In the genomic region with DNA sequence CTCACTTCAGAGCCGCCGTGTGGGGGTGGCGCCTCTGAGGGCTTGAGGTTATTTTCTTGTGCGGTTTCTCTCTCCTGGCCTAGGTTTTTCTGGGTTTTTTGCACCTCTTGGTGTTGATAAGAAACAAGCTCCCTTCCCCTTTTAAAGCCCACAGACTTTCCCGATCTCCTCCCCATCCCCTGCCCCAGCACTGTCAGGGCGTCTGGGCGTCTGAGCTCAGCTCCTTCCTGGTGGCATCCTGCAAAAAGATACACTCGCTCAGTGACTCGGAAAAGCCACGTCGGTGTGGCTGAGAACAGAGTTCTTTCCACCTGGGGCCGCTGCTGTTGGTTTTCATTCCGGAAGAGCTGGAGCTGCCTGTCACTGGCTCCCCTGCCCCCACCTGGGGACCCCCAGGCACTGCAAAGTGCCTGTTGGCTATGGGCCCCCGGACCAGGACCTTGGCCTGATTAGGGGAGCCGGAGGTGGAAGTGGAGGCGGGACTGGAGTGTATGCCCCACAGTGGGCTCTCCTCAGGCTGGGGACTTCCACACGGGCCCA, we compare ENCODE assay signal across 9 cellular contexts. TPM values are rescaled to one million over a fixed set of nuclear protein-coding genes. Genes with fewer than 3 reads are reported as not detected.
DNase-seq lines count a peak whose midpoint lies in the region; ATAC-seq, FAIRE-seq and TF ChIP-seq lines count a peak whose summit lies in the region.
"Had no signal": no experiment of that assay in that cellular context is flagged by ENCODE, and none has a peak within 500 bp of the region (broad histone marks: within the 10 kb centered on the region; RNA-seq: fewer than 3 reads in every experiment).

No MANE protein-coding gene starts in this region.

- no peaks in the 10 kb centered on the region for H3K9me2 ChIP-seq in hepatocyte (replicated peaks; ENCODE audit: insufficient read depth)

- peaks cover 69% of the 10 kb centered on the region for H3K79me2 ChIP-seq in hepatocyte

- no peak for TF ChIP-seq POLR2A in GM12891 (IDR thresholded peaks at IDR 0.05; ENCODE audit: low read depth, low read length)

- DNase-seq in GM12891 (ENCODE audit: insufficient read length, low spot score) (peak; percentile 54), RCC 7860 (ENCODE audit: low spot score) (peak; percentile 38), retina (peak; percentile 39), mesenteric fat pad (ENCODE audit: low spot score) (no peak), hepatocyte (ENCODE audit: low spot score) (no peak), NCI-H345 treated with DMSO at 0.1 percent for 48 hours (lab: John Stamatoyannopoulos, UW; ENCODE audit: unreplicated experiment) (no peak)
- DNase-seq: activated effector memory CD4-positive, alpha-beta T cell treated with anti-CD3 and anti-CD28 coated beads, Interleukin-2, amount 50 U/mL, for 16 hours had no signal

- no peak for TF ChIP-seq CTCF in hepatocyte (IDR thresholded peaks at IDR 0.05; ENCODE audit: poor library complexity)

- peaks cover 13% of the 10 kb centered on the region for H4K20me1 ChIP-seq in hepatocyte (ENCODE audit: insufficient read depth, poor library complexity, severe bottlenecking)

- no peak overlapping the region for H3K27ac ChIP-seq in hepatocyte

- H3K4me3 ChIP-seq in endocrine pancreas (ENCODE audit: control insufficient read depth, insufficient read depth, low read length): no peak overlapping the region
- no peak overlapping the region for H3K4me3 ChIP-seq in hepatocyte

- no peak overlapping the region for H3K4me2 ChIP-seq in hepatocyte

- no peaks in the 10 kb centered on the region for H3K9me3 ChIP-seq in endocrine pancreas (ENCODE audit: control insufficient read depth, low read length)
- H3K9me3 ChIP-seq in hepatocyte (ENCODE audit: low read depth): no peaks in the 10 kb centered on the region

- H3K27me3 ChIP-seq in endocrine pancreas (ENCODE audit: control insufficient read depth, insufficient read depth, low read length) (no peaks in the 10 kb centered on the region), hepatocyte (no peaks in the 10 kb centered on the region)

- peak; percentile 77 for FAIRE-seq in GM12891 (lab: Jason Lieb, UNC)
- FAIRE-seq in RCC 7860 (lab: Jason Lieb, UNC): no peak

- H3K4me1 ChIP-seq in endocrine pancreas (ENCODE audit: control insufficient read depth, insufficient read depth, low read length) (no peaks in the 10 kb centered on the region), hepatocyte (ENCODE audit: insufficient read depth) (peaks cover 13% of the 10 kb centered on the region)

- no peak overlapping the region for H2AFZ ChIP-seq in hepatocyte

- 85% methylated on average over 17 of the region's 17 CpGs for WGBS in hepatocyte (ENCODE audit: low lambda C conversion rate, missing lambda C conversion rate)

- no peak for ATAC-seq in GM19452 (IDR thresholded peaks at IDR 0.05; ENCODE audit: unreplicated experiment)

- no peaks in the 10 kb centered on the region for H3K36me3 ChIP-seq in endocrine pancreas (ENCODE audit: control insufficient read depth, insufficient read depth, low read length)
- H3K36me3 ChIP-seq in hepatocyte (replicated peaks; ENCODE audit: insufficient read depth, low read depth): no peaks in the 10 kb centered on the region

- peak overlapping the region; percentile 60 for H3K9ac ChIP-seq in endocrine pancreas (ENCODE audit: control insufficient read depth, insufficient read depth, low read length)

TF ChIP-seq in GM12891, 5 proteins besides CTCF, POLR2A, EP300 and RAD21:
- TF ChIP-seq PAX5 (IDR thresholded peaks at IDR 0.05; ENCODE audit: insufficient read depth, low read length, severe bottlenecking) (no peak), SPI1 (IDR thresholded peaks at IDR 0.05; ENCODE audit: low read depth, low read length) (peak; percentile 62), POU2F2 (IDR thresholded peaks at IDR 0.05; ENCODE audit: low read depth, low read length) (no peak)

RNA-seq across cellular contexts. Expression of a gene that starts 14.5 kb away (rescaled TPM):
- polyA plus RNA-seq in GM12891 (2012; ENCODE audit: low read depth, missing spikeins): 2.2 TPM
- total RNA-seq in mesenteric fat pad (24.6 TPM), hepatocyte (15.8 and 27.1 TPM in 2 replicates)
- polyA plus RNA-seq in hepatocyte: 49.7 and 60.0 TPM in 2 replicates

RNA-seq across cellular contexts. Expression of a gene that starts 57.8 kb away (rescaled TPM):
- 11.2 TPM for polyA plus RNA-seq in GM12891 (2012; ENCODE audit: low read depth, missing spikeins)
- total RNA-seq in mesenteric fat pad (25.3 TPM), hepatocyte (16.9 and 27.8 TPM in 2 replicates)
- polyA plus RNA-seq in hepatocyte: 30.8 and 38.3 TPM in 2 replicates

Comparison
In these comparisons a context has a peak if more than half of its experiments do, and no peak if none do; other contexts are left out.
1. DNase-seq: peak in GM12891 (single experiment), RCC 7860 (single experiment) and retina (single experiment); none in mesenteric fat pad (single experiment), hepatocyte (single experiment) and NCI-H345 treated with DMSO at 0.1 percent for 48 hours (single experiment).